Comparison of ENCODE assay signal across 14 cellular contexts in genomic region chr1:44484155-44484688, GRCh38.
DNase-seq lines count a peak whose midpoint lies in the region; ATAC-seq and TF ChIP-seq lines count a peak whose summit lies in the region.
"Had no signal": no experiment of that assay in that cellular context is flagged by ENCODE, and none has a peak within 500 bp of the region (broad histone marks: within the 10 kb centered on the region; RNA-seq: fewer than 3 reads in every experiment).

No MANE protein-coding gene starts in this region.

- no peak for DNase-seq in left ventricle myocardium inferior
- no peak for DNase-seq in AG08396 (ENCODE audit: low spot score)
- DNase-seq in RPMI8226, result no peak
- no peak for DNase-seq in posterior cingulate gyrus
- DNase-seq: activated naive CD4-positive, alpha-beta T cell; DMS53; NCI-H2171 treated with DMSO at 0.1 percent for 48 hours; Peyer's patch; transverse colon; WERI-Rb-1 had no signal

- WGBS in HUES64, result 58% methylated on average over 11 of the region's 11 CpGs

- H3K4me3 ChIP-seq in HUES64 (ENCODE audit: low read length) (no peak overlapping the region), left ventricle myocardium inferior (no peak overlapping the region), skeletal muscle satellite cell (ENCODE audit: low read length) (no peak overlapping the region)
- H3K4me3 ChIP-seq: Peyer's patch, transverse colon had no signal

- H3K36me3 ChIP-seq in HUES64 (ENCODE audit: insufficient read depth, low read length), result no peaks in the 10 kb centered on the region
- H3K36me3 ChIP-seq in left ventricle myocardium inferior, result no peaks in the 10 kb centered on the region
- no peaks in the 10 kb centered on the region for H3K36me3 ChIP-seq in skeletal muscle satellite cell (ENCODE audit: insufficient read depth, low read length)
- H3K36me3 ChIP-seq: Peyer's patch, transverse colon, WERI-Rb-1 had no signal

- intact Hi-C loops in left ventricle myocardium inferior (cut with micrococcal nuclease), result loop anchor here (10.0 kb wide), 1 partner anchor 59 kb away; no protein-coding TSS in a partner anchor
- intact Hi-C loops in posterior cingulate gyrus (cut with DNase I), result no loop called here

- no peak for TF ChIP-seq CTCF in left ventricle myocardium inferior (IDR thresholded peaks at IDR 0.05; ENCODE audit: borderline replicate concordance)

- peaks cover 27% of the 10 kb centered on the region for H3K4me1 ChIP-seq in HUES64 (ENCODE audit: insufficient read depth, low read length)
- peaks cover 30% of the 10 kb centered on the region for H3K4me1 ChIP-seq in left ventricle myocardium inferior
- H3K4me1 ChIP-seq in skeletal muscle satellite cell (ENCODE audit: control insufficient read depth, insufficient read depth, low read length), result peaks cover 33% of the 10 kb centered on the region
- H3K4me1 ChIP-seq: Peyer's patch had no signal

- H3K27me3 ChIP-seq in HUES64 (ENCODE audit: insufficient read depth, low read length) (no peaks in the 10 kb centered on the region), left ventricle myocardium inferior (ENCODE audit: low read depth) (no peaks in the 10 kb centered on the region), skeletal muscle satellite cell (ENCODE audit: control insufficient read depth, insufficient read depth, low read length) (peaks cover 2% of the 10 kb centered on the region)
- H3K27me3 ChIP-seq: Peyer's patch had no signal

- H3K27ac ChIP-seq in HUES64 (ENCODE audit: low read depth, low read length) (peak overlapping the region; percentile 61; the same call in 1 of the 2 replicates), angular gyrus (ENCODE audit: low read depth, low read length) (peak overlapping the region; percentile 38), left ventricle myocardium inferior (replicated peaks) (peak overlapping the region; percentile 79)
- H3K27ac ChIP-seq: WERI-Rb-1 had no signal

- peak overlapping the region; percentile 21 for H3K4me2 ChIP-seq in skeletal muscle satellite cell (ENCODE audit: low read length)

- H3K9ac ChIP-seq in HUES64 (ENCODE audit: low read depth, low read length) (no peak overlapping the region), skeletal muscle satellite cell (ENCODE audit: low read depth, low read length) (no peak overlapping the region)

- ATAC-seq in HG02885 (IDR thresholded peaks at IDR 0.05; ENCODE audit: poor library complexity, unreplicated experiment), result no peak

- H3K9me3 ChIP-seq in HUES64 (ENCODE audit: insufficient read depth, low read depth, low read length), result no peaks in the 10 kb centered on the region
- H3K9me3 ChIP-seq in left ventricle myocardium inferior (replicated peaks), result no peaks in the 10 kb centered on the region
- H3K9me3 ChIP-seq in skeletal muscle satellite cell (replicated peaks; ENCODE audit: low read length), result no peaks in the 10 kb centered on the region
- H3K9me3 ChIP-seq: Peyer's patch, transverse colon had no signal
